1 cellular context compared by ENCODE assay signal in genomic region chr2:238239872-238240760, GRCh38.
TF ChIP-seq lines count a peak whose summit lies in the region.

Gene HES6, minus strand, starts transcription at chr2:238240038. Its CDS starts 133 bp downstream, at chr2:238239905.

TF ChIP-seq in K562, 482 proteins besides CTCF, POLR2A, EP300 and RAD21 (continued from another document and continues in another):
- TF ChIP-seq, protein P1, sequence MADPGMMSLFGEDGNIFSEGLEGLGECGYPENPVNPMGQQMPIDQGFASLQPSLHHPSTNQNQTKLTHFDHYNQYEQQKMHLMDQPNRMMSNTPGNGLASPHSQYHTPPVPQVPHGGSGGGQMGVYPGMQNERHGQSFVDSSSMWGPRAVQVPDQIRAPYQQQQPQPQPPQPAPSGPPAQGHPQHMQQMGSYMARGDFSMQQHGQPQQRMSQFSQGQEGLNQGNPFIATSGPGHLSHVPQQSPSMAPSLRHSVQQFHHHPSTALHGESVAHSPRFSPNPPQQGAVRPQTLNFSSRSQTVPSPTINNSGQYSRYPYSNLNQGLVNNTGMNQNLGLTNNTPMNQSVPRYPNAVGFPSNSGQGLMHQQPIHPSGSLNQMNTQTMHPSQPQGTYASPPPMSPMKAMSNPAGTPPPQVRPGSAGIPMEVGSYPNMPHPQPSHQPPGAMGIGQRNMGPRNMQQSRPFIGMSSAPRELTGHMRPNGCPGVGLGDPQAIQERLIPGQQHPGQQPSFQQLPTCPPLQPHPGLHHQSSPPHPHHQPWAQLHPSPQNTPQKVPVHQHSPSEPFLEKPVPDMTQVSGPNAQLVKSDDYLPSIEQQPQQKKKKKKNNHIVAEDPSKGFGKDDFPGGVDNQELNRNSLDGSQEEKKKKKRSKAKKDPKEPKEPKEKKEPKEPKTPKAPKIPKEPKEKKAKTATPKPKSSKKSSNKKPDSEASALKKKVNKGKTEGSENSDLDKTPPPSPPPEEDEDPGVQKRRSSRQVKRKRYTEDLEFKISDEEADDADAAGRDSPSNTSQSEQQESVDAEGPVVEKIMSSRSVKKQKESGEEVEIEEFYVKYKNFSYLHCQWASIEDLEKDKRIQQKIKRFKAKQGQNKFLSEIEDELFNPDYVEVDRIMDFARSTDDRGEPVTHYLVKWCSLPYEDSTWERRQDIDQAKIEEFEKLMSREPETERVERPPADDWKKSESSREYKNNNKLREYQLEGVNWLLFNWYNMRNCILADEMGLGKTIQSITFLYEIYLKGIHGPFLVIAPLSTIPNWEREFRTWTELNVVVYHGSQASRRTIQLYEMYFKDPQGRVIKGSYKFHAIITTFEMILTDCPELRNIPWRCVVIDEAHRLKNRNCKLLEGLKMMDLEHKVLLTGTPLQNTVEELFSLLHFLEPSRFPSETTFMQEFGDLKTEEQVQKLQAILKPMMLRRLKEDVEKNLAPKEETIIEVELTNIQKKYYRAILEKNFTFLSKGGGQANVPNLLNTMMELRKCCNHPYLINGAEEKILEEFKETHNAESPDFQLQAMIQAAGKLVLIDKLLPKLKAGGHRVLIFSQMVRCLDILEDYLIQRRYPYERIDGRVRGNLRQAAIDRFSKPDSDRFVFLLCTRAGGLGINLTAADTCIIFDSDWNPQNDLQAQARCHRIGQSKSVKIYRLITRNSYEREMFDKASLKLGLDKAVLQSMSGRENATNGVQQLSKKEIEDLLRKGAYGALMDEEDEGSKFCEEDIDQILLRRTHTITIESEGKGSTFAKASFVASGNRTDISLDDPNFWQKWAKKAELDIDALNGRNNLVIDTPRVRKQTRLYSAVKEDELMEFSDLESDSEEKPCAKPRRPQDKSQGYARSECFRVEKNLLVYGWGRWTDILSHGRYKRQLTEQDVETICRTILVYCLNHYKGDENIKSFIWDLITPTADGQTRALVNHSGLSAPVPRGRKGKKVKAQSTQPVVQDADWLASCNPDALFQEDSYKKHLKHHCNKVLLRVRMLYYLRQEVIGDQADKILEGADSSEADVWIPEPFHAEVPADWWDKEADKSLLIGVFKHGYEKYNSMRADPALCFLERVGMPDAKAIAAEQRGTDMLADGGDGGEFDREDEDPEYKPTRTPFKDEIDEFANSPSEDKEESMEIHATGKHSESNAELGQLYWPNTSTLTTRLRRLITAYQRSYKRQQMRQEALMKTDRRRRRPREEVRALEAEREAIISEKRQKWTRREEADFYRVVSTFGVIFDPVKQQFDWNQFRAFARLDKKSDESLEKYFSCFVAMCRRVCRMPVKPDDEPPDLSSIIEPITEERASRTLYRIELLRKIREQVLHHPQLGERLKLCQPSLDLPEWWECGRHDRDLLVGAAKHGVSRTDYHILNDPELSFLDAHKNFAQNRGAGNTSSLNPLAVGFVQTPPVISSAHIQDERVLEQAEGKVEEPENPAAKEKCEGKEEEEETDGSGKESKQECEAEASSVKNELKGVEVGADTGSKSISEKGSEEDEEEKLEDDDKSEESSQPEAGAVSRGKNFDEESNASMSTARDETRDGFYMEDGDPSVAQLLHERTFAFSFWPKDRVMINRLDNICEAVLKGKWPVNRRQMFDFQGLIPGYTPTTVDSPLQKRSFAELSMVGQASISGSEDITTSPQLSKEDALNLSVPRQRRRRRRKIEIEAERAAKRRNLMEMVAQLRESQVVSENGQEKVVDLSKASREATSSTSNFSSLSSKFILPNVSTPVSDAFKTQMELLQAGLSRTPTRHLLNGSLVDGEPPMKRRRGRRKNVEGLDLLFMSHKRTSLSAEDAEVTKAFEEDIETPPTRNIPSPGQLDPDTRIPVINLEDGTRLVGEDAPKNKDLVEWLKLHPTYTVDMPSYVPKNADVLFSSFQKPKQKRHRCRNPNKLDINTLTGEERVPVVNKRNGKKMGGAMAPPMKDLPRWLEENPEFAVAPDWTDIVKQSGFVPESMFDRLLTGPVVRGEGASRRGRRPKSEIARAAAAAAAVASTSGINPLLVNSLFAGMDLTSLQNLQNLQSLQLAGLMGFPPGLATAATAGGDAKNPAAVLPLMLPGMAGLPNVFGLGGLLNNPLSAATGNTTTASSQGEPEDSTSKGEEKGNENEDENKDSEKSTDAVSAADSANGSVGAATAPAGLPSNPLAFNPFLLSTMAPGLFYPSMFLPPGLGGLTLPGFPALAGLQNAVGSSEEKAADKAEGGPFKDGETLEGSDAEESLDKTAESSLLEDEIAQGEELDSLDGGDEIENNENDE (IDR thresholded peaks at IDR 0.05; ENCODE audit: low read depth, low read length): no peak
- TF ChIP-seq CBFB (CRISPR knock-in tag; IDR thresholded peaks at IDR 0.05) (no peak), HDAC3 (IDR thresholded peaks at IDR 0.05; ENCODE audit: borderline replicate concordance, partially characterized antibody) (no peak), NCOA1 (IDR thresholded peaks at IDR 0.05; ENCODE audit: low read depth) (no peak), CCAR2 (IDR thresholded peaks at IDR 0.05; ENCODE audit: low read depth, low read length) (no peak), ZNF146 (CRISPR knock-in tag; IDR thresholded peaks at IDR 0.05; ENCODE audit: unreplicated experiment) (no peak), KLF13 (tag; IDR thresholded peaks at IDR 0.05; ENCODE audit: borderline replicate concordance, low read depth) (no peak), ZNF445 (CRISPR knock-in tag; IDR thresholded peaks at IDR 0.05; ENCODE audit: low read depth) (no peak), GTF2E2 (tag; IDR thresholded peaks at IDR 0.05) (no peak), DDX20 (tag; IDR thresholded peaks at IDR 0.05; ENCODE audit: low read depth) (no peak), NFXL1 (CRISPR knock-in tag; IDR thresholded peaks at IDR 0.05) (no peak), CXXC5 (CRISPR knock-in tag; IDR thresholded peaks at IDR 0.05) (peak; percentile 84), TEAD4 (IDR thresholded peaks at IDR 0.05; ENCODE audit: low read length) (no peak), TEAD4 (CRISPR knock-in tag; IDR thresholded peaks at IDR 0.05; ENCODE audit: borderline replicate concordance) (no peak), RAD51 (IDR thresholded peaks at IDR 0.05; ENCODE audit: borderline replicate concordance, low read depth) (no peak), MEIS2 (IDR thresholded peaks at IDR 0.05; ENCODE audit: partially characterized antibody) (no peak), PHF20 (IDR thresholded peaks at IDR 0.05; ENCODE audit: partially characterized antibody) (no peak), NFYB (IDR thresholded peaks at IDR 0.05; ENCODE audit: extremely low read depth, insufficient read length) (peak; percentile 74), SP2 (IDR thresholded peaks at IDR 0.05; ENCODE audit: extremely low read depth, low read depth, low read length, poor library complexity, severe bottlenecking) (peak; percentile 17), SAP30 (IDR thresholded peaks at IDR 0.05; ENCODE audit: borderline replicate concordance, insufficient read depth, low read depth, low read length, poor library complexity, severe bottlenecking) (no peak)
- TF ChIP-seq, protein P2, sequence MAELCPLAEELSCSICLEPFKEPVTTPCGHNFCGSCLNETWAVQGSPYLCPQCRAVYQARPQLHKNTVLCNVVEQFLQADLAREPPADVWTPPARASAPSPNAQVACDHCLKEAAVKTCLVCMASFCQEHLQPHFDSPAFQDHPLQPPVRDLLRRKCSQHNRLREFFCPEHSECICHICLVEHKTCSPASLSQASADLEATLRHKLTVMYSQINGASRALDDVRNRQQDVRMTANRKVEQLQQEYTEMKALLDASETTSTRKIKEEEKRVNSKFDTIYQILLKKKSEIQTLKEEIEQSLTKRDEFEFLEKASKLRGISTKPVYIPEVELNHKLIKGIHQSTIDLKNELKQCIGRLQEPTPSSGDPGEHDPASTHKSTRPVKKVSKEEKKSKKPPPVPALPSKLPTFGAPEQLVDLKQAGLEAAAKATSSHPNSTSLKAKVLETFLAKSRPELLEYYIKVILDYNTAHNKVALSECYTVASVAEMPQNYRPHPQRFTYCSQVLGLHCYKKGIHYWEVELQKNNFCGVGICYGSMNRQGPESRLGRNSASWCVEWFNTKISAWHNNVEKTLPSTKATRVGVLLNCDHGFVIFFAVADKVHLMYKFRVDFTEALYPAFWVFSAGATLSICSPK (IDR thresholded peaks at IDR 0.05; ENCODE audit: borderline replicate concordance): no peak
- TF ChIP-seq, protein P3, sequence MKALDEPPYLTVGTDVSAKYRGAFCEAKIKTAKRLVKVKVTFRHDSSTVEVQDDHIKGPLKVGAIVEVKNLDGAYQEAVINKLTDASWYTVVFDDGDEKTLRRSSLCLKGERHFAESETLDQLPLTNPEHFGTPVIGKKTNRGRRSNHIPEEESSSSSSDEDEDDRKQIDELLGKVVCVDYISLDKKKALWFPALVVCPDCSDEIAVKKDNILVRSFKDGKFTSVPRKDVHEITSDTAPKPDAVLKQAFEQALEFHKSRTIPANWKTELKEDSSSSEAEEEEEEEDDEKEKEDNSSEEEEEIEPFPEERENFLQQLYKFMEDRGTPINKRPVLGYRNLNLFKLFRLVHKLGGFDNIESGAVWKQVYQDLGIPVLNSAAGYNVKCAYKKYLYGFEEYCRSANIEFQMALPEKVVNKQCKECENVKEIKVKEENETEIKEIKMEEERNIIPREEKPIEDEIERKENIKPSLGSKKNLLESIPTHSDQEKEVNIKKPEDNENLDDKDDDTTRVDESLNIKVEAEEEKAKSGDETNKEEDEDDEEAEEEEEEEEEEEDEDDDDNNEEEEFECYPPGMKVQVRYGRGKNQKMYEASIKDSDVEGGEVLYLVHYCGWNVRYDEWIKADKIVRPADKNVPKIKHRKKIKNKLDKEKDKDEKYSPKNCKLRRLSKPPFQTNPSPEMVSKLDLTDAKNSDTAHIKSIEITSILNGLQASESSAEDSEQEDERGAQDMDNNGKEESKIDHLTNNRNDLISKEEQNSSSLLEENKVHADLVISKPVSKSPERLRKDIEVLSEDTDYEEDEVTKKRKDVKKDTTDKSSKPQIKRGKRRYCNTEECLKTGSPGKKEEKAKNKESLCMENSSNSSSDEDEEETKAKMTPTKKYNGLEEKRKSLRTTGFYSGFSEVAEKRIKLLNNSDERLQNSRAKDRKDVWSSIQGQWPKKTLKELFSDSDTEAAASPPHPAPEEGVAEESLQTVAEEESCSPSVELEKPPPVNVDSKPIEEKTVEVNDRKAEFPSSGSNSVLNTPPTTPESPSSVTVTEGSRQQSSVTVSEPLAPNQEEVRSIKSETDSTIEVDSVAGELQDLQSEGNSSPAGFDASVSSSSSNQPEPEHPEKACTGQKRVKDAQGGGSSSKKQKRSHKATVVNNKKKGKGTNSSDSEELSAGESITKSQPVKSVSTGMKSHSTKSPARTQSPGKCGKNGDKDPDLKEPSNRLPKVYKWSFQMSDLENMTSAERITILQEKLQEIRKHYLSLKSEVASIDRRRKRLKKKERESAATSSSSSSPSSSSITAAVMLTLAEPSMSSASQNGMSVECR (CRISPR knock-in tag; IDR thresholded peaks at IDR 0.05): no peak
- TF ChIP-seq, protein P4, sequence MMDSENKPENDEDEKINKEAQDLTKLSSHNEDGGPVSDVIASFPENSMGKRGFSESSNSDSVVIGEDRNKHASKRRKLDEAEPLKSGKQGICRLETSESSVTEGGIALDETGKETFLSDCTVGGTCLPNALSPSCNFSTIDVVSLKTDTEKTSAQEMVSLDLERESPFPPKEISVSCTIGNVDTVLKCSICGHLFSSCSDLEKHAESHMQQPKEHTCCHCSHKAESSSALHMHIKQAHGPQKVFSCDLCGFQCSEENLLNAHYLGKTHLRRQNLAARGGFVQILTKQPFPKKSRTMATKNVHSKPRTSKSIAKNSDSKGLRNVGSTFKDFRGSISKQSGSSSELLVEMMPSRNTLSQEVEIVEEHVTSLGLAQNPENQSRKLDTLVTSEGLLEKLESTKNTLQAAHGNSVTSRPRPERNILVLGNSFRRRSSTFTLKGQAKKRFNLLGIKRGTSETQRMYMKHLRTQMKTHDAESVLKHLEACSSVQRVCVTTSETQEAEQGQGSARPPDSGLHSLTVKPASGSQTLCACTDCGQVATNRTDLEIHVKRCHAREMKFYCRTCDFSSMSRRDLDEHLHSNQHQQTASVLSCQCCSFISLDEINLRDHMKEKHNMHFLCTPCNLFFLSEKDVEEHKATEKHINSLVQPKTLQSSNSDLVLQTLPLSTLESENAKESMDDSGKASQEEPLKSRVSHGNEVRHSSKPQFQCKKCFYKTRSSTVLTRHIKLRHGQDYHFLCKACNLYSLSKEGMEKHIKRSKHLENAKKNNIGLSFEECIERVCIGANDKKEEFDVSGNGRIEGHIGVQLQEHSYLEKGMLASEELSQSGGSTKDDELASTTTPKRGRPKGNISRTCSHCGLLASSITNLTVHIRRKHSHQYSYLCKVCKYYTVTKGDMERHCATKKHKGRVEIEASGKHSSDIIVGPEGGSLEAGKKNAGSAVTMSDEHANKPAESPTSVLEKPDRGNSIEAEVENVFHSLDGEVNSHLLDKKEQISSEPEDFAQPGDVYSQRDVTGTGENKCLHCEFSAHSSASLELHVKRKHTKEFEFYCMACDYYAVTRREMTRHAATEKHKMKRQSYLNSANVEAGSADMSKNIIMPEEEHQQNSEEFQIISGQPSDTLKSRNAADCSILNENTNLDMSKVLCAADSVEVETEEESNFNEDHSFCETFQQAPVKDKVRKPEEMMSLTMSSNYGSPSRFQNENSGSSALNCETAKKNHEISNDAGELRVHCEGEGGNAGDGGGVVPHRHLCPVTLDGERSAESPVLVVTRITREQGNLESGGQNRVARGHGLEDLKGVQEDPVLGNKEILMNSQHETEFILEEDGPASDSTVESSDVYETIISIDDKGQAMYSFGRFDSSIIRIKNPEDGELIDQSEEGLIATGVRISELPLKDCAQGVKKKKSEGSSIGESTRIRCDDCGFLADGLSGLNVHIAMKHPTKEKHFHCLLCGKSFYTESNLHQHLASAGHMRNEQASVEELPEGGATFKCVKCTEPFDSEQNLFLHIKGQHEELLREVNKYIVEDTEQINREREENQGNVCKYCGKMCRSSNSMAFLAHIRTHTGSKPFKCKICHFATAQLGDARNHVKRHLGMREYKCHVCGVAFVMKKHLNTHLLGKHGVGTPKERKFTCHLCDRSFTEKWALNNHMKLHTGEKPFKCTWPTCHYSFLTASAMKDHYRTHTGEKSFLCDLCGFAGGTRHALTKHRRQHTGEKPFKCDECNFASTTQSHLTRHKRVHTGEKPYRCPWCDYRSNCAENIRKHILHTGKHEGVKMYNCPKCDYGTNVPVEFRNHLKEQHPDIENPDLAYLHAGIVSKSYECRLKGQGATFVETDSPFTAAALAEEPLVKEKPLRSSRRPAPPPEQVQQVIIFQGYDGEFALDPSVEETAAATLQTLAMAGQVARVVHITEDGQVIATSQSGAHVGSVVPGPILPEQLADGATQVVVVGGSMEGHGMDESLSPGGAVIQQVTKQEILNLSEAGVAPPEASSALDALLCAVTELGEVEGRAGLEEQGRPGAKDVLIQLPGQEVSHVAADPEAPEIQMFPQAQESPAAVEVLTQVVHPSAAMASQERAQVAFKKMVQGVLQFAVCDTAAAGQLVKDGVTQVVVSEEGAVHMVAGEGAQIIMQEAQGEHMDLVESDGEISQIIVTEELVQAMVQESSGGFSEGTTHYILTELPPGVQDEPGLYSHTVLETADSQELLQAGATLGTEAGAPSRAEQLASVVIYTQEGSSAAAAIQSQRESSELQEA (IDR thresholded peaks at IDR 0.05; ENCODE audit: low read depth): no peak
- TF ChIP-seq, protein P5, sequence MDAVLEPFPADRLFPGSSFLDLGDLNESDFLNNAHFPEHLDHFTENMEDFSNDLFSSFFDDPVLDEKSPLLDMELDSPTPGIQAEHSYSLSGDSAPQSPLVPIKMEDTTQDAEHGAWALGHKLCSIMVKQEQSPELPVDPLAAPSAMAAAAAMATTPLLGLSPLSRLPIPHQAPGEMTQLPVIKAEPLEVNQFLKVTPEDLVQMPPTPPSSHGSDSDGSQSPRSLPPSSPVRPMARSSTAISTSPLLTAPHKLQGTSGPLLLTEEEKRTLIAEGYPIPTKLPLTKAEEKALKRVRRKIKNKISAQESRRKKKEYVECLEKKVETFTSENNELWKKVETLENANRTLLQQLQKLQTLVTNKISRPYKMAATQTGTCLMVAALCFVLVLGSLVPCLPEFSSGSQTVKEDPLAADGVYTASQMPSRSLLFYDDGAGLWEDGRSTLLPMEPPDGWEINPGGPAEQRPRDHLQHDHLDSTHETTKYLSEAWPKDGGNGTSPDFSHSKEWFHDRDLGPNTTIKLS (IDR thresholded peaks at IDR 0.05; ENCODE audit: borderline replicate concordance, low read depth): no peak
